ENCODE assay signal across 2 cellular contexts in the genomic region with DNA sequence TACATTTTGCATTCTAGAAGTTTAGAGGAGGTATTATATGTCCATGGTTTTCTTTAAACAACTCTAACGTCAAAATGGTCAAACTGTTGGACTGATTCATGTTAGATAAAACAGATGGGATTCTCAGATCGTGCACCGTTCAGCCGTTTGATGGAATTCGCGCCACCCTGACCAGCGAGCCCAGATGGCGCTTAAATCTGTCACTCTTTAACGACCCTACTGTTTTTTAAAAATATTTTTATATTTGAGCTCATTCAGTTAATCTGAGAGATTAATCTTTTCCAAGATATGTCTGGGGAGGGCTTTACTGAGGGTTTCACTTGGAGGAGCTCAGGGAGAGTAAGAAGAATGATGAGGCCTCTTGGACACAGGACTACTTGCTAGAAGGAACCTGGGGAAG.
TF ChIP-seq lines count a peak whose summit lies in the region.

No MANE protein-coding gene starts in this region.

TF ChIP-seq in H1, 55 proteins besides CTCF, POLR2A, EP300 and RAD21:
- TF ChIP-seq RXRA (IDR thresholded peaks at IDR 0.05; ENCODE audit: insufficient read depth, low read depth, low read length) (no peak), HDAC2 (IDR thresholded peaks at IDR 0.05; ENCODE audit: borderline replicate concordance in 1 of 2, low read depth in 2 of 2, low read length in 2 of 2) (no peak)

TF ChIP-seq in GM23338, 12 proteins besides CTCF, POLR2A, EP300 and RAD21:
- TF ChIP-seq CREB1 (CRISPR knock-in tag; IDR thresholded peaks at IDR 0.05; ENCODE audit: low read depth) (no peak), STAT1 (IDR thresholded peaks at IDR 0.05; ENCODE audit: unreplicated experiment) (no peak), NANOG (IDR thresholded peaks at IDR 0.05; ENCODE audit: borderline replicate concordance) (no peak), ZNF331 (CRISPR knock-in tag; IDR thresholded peaks at IDR 0.05; ENCODE audit: low read depth) (no peak), EZH2phosphoT487 (IDR thresholded peaks at IDR 0.05; ENCODE audit: unreplicated experiment) (no peak), POLR2AphosphoS5 (IDR thresholded peaks at IDR 0.05; ENCODE audit: low read depth) (no peak), ZNF114 (CRISPR knock-in tag; IDR thresholded peaks at IDR 0.05) (no peak), JUNB (IDR thresholded peaks at IDR 0.05; ENCODE audit: unreplicated experiment) (no peak), EZH2 (IDR thresholded peaks at IDR 0.05; ENCODE audit: low read depth, unreplicated experiment) (no peak)
- TF ChIP-seq, protein P1, sequence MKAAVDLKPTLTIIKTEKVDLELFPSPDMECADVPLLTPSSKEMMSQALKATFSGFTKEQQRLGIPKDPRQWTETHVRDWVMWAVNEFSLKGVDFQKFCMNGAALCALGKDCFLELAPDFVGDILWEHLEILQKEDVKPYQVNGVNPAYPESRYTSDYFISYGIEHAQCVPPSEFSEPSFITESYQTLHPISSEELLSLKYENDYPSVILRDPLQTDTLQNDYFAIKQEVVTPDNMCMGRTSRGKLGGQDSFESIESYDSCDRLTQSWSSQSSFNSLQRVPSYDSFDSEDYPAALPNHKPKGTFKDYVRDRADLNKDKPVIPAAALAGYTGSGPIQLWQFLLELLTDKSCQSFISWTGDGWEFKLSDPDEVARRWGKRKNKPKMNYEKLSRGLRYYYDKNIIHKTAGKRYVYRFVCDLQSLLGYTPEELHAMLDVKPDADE (IDR thresholded peaks at IDR 0.05), result no peak
- TF ChIP-seq, protein P2, sequence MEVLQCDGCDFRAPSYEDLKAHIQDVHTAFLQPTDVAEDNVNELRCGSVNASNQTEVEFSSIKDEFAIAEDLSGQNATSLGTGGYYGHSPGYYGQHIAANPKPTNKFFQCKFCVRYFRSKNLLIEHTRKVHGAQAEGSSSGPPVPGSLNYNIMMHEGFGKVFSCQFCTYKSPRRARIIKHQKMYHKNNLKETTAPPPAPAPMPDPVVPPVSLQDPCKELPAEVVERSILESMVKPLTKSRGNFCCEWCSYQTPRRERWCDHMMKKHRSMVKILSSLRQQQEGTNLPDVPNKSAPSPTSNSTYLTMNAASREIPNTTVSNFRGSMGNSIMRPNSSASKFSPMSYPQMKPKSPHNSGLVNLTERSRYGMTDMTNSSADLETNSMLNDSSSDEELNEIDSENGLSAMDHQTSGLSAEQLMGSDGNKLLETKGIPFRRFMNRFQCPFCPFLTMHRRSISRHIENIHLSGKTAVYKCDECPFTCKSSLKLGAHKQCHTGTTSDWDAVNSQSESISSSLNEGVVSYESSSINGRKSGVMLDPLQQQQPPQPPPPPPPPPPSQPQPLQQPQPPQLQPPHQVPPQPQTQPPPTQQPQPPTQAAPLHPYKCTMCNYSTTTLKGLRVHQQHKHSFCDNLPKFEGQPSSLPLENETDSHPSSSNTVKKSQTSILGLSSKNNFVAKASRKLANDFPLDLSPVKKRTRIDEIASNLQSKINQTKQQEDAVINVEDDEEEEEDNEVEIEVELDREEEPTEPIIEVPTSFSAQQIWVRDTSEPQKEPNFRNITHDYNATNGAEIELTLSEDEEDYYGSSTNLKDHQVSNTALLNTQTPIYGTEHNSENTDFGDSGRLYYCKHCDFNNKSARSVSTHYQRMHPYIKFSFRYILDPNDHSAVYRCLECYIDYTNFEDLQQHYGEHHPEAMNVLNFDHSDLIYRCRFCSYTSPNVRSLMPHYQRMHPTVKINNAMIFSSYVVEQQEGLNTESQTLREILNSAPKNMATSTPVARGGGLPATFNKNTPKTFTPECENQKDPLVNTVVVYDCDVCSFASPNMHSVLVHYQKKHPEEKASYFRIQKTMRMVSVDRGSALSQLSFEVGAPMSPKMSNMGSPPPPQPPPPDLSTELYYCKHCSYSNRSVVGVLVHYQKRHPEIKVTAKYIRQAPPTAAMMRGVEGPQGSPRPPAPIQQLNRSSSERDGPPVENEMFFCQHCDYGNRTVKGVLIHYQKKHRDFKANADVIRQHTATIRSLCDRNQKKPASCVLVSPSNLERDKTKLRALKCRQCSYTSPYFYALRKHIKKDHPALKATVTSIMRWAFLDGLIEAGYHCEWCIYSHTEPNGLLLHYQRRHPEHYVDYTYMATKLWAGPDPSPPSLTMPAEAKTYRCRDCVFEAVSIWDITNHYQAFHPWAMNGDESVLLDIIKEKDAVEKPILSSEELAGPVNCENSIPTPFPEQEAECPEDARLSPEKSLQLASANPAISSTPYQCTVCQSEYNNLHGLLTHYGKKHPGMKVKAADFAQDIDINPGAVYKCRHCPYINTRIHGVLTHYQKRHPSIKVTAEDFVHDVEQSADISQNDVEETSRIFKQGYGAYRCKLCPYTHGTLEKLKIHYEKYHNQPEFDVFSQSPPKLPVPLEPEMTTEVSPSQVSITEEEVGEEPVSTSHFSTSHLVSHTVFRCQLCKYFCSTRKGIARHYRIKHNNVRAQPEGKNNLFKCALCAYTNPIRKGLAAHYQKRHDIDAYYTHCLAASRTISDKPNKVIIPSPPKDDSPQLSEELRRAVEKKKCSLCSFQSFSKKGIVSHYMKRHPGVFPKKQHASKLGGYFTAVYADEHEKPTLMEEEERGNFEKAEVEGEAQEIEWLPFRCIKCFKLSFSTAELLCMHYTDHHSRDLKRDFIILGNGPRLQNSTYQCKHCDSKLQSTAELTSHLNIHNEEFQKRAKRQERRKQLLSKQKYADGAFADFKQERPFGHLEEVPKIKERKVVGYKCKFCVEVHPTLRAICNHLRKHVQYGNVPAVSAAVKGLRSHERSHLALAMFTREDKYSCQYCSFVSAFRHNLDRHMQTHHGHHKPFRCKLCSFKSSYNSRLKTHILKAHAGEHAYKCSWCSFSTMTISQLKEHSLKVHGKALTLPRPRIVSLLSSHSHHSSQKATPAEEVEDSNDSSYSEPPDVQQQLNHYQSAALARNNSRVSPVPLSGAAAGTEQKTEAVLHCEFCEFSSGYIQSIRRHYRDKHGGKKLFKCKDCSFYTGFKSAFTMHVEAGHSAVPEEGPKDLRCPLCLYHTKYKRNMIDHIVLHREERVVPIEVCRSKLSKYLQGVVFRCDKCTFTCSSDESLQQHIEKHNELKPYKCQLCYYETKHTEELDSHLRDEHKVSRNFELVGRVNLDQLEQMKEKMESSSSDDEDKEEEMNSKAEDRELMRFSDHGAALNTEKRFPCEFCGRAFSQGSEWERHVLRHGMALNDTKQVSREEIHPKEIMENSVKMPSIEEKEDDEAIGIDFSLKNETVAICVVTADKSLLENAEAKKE (CRISPR knock-in tag; IDR thresholded peaks at IDR 0.05), result no peak
- TF ChIP-seq, protein P3, sequence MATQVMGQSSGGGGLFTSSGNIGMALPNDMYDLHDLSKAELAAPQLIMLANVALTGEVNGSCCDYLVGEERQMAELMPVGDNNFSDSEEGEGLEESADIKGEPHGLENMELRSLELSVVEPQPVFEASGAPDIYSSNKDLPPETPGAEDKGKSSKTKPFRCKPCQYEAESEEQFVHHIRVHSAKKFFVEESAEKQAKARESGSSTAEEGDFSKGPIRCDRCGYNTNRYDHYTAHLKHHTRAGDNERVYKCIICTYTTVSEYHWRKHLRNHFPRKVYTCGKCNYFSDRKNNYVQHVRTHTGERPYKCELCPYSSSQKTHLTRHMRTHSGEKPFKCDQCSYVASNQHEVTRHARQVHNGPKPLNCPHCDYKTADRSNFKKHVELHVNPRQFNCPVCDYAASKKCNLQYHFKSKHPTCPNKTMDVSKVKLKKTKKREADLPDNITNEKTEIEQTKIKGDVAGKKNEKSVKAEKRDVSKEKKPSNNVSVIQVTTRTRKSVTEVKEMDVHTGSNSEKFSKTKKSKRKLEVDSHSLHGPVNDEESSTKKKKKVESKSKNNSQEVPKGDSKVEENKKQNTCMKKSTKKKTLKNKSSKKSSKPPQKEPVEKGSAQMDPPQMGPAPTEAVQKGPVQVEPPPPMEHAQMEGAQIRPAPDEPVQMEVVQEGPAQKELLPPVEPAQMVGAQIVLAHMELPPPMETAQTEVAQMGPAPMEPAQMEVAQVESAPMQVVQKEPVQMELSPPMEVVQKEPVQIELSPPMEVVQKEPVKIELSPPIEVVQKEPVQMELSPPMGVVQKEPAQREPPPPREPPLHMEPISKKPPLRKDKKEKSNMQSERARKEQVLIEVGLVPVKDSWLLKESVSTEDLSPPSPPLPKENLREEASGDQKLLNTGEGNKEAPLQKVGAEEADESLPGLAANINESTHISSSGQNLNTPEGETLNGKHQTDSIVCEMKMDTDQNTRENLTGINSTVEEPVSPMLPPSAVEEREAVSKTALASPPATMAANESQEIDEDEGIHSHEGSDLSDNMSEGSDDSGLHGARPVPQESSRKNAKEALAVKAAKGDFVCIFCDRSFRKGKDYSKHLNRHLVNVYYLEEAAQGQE (IDR thresholded peaks at IDR 0.05; ENCODE audit: unreplicated experiment), result no peak
TF ChIP-seq in GM23338: peak in this region for 0.
